ENCODE assay signal across 9 cellular contexts in genomic region chr22:50612715-50613221, GRCh38. TPM values are rescaled to one million over a fixed set of nuclear protein-coding genes. Genes with fewer than 3 reads are reported as not detected.
A peak's percentile ranks its signal among the peaks of the same experiment; 100 is the strongest.
DNase-seq lines count a peak whose midpoint lies in the region; ATAC-seq, FAIRE-seq and TF ChIP-seq lines count a peak whose summit lies in the region.
"Had no signal": no experiment of that assay in that cellular context is flagged by ENCODE, and none has a peak within 500 bp of the region (broad histone marks: within the 10 kb centered on the region; RNA-seq: fewer than 3 reads in every experiment).

No MANE protein-coding gene starts in this region.

- no peak overlapping the region for H3K9ac ChIP-seq in mesenchymal stem cell (ENCODE audit: low read length)

- TF ChIP-seq CTCF in activated CD8-positive, alpha-beta T cell treated with anti-CD3 and anti-CD28 coated beads for 36 hours (IDR thresholded peaks at IDR 0.05), result no peak
- no peak for TF ChIP-seq CTCF in ovary (IDR thresholded peaks at IDR 0.05)
- TF ChIP-seq CTCF in progenitor cell of endocrine pancreas (IDR thresholded peaks at IDR 0.05; ENCODE audit: unreplicated experiment), result no peak

- no peak for TF ChIP-seq POLR2A in ovary (IDR thresholded peaks at IDR 0.05)

- H3K4me1 ChIP-seq in mesenchymal stem cell (ENCODE audit: control insufficient read depth, insufficient read depth, low read depth, low read length), result no peaks in the 10 kb centered on the region
- no peaks in the 10 kb centered on the region for H3K4me1 ChIP-seq in ovary (ENCODE audit: insufficient read depth)

- H4K91ac ChIP-seq in mesenchymal stem cell (ENCODE audit: low read length), result peak overlapping the region; percentile 15

- POLR2A ChIA-PET in activated CD8-positive, alpha-beta T cell treated with anti-CD3 and anti-CD28 coated beads for 36 hours (lab: Charles Lee), result interaction anchor here (0.9 kb wide), 1 partner anchor 87 kb away, joined by 3 read pairs; the partner anchor contains the start of gene SCO2

- H3K27ac ChIP-seq in mesenchymal stem cell (ENCODE audit: low read length, poor library complexity, severe bottlenecking) (no peak overlapping the region), ovary (no peak overlapping the region)
- H3K27ac ChIP-seq: cardiac muscle cell had no signal

- H3K36me3 ChIP-seq in mesenchymal stem cell (ENCODE audit: control insufficient read depth in 1 of 2, insufficient read depth in 2 of 2, low read depth in 1 of 2, low read length in 2 of 2), result peaks cover 0 to 5% of the 10 kb centered on the region in 2 experiments
- no peaks in the 10 kb centered on the region for H3K36me3 ChIP-seq in ovary
- H3K36me3 ChIP-seq: cardiac muscle cell had no signal

- peak; percentile 89 for ATAC-seq in activated CD8-positive, alpha-beta T cell treated with anti-CD3 and anti-CD28 coated beads for 36 hours
- no peak for ATAC-seq in GM18519 (IDR thresholded peaks at IDR 0.05; ENCODE audit: low FRiP score, unreplicated experiment)

- no peak overlapping the region for H3K14ac ChIP-seq in mesenchymal stem cell (ENCODE audit: low read length in 2 of 2)

- no peaks in the 10 kb centered on the region for H3K4me1 Mint-ChIP-seq in activated CD8-positive, alpha-beta T cell treated with anti-CD3 and anti-CD28 coated beads for 36 hours (ENCODE audit: low read depth)
- H3K4me1 Mint-ChIP-seq in progenitor cell of endocrine pancreas (ENCODE audit: low read depth), result no peaks in the 10 kb centered on the region

- TF ChIP-seq EP300 in ovary (IDR thresholded peaks at IDR 0.05), result no peak

- H3K9me3 ChIP-seq in mesenchymal stem cell (ENCODE audit: control insufficient read depth, low read length), result no peaks in the 10 kb centered on the region
- no peaks in the 10 kb centered on the region for H3K9me3 ChIP-seq in ovary

- no peak overlapping the region for H2AFZ ChIP-seq in mesenchymal stem cell (ENCODE audit: low read depth, low read length)

- no peak overlapping the region for H2BK15ac ChIP-seq in mesenchymal stem cell (ENCODE audit: low read depth, poor library complexity, severe bottlenecking)

- no peak overlapping the region for H3K4me2 ChIP-seq in mesenchymal stem cell (ENCODE audit: low read length, poor library complexity, severe bottlenecking)

- no peak overlapping the region for H2BK120ac ChIP-seq in mesenchymal stem cell (ENCODE audit: low read depth, low read length)

- peaks cover 28 to 53% of the 10 kb centered on the region in 2 experiments for H3K27me3 ChIP-seq in mesenchymal stem cell (ENCODE audit: control insufficient read depth in 1 of 2, insufficient read depth in 1 of 2, low read length in 2 of 2)
- H3K27me3 ChIP-seq in ovary, result no peaks in the 10 kb centered on the region

- no peak overlapping the region for H2BK12ac ChIP-seq in mesenchymal stem cell (ENCODE audit: low read length in 2 of 2)

- H2AK5ac ChIP-seq in mesenchymal stem cell (ENCODE audit: low read length, severe bottlenecking), result no peak overlapping the region

- no peaks in the 10 kb centered on the region for H3K79me1 ChIP-seq in mesenchymal stem cell (replicated peaks; ENCODE audit: low read length, poor library complexity, severe bottlenecking)

- no peak overlapping the region for H3K4ac ChIP-seq in mesenchymal stem cell (ENCODE audit: low read depth in 1 of 2, low read length in 2 of 2)

- no peaks in the 10 kb centered on the region for H3K36me3 Mint-ChIP-seq in activated CD8-positive, alpha-beta T cell treated with anti-CD3 and anti-CD28 coated beads for 36 hours (ENCODE audit: low read depth)
- no peaks in the 10 kb centered on the region for H3K36me3 Mint-ChIP-seq in progenitor cell of endocrine pancreas (ENCODE audit: insufficient read depth)

- H3K18ac ChIP-seq in mesenchymal stem cell (ENCODE audit: low read depth in 1 of 2, low read length in 2 of 2), result peak overlapping the region in 1 of 2 experiments; percentile 8

- H3K4me3 ChIP-seq in mesenchymal stem cell (ENCODE audit: insufficient read depth in 1 of 2, low read depth in 1 of 2, low read length in 2 of 2) (no peak overlapping the region), ovary (no peak overlapping the region)
- H3K4me3 ChIP-seq: cardiac muscle cell had no signal

- no peak overlapping the region for H3K23ac ChIP-seq in mesenchymal stem cell (ENCODE audit: low read length in 2 of 2)

- H4K8ac ChIP-seq in mesenchymal stem cell (ENCODE audit: low read length), result no peak overlapping the region

- H3K4me3 Mint-ChIP-seq in activated CD8-positive, alpha-beta T cell treated with anti-CD3 and anti-CD28 coated beads for 36 hours, result no peak overlapping the region
- H3K4me3 Mint-ChIP-seq in progenitor cell of endocrine pancreas (ENCODE audit: low read depth), result no peak overlapping the region

- H3K27ac Mint-ChIP-seq in activated CD8-positive, alpha-beta T cell treated with anti-CD3 and anti-CD28 coated beads for 36 hours, result no peak overlapping the region
- H3K27ac Mint-ChIP-seq in progenitor cell of endocrine pancreas, result no peak overlapping the region

- DNase-seq in COLO668 (lab: John Stamatoyannopoulos, UW; ENCODE audit: unreplicated experiment) (peak; percentile 21), GM19239 (ENCODE audit: insufficient read length, low spot score) (peak; percentile 50), mesenchymal stem cell (no peak), ovary (no peak), progenitor cell of endocrine pancreas (ENCODE audit: low spot score, unreplicated experiment) (no peak)
- DNase-seq in activated CD8-positive, alpha-beta T cell treated with anti-CD3 and anti-CD28 coated beads for 36 hours, result peak; percentile 24
- DNase-seq: NCI-H1694 had no signal

- H3K9me3 Mint-ChIP-seq in activated CD8-positive, alpha-beta T cell treated with anti-CD3 and anti-CD28 coated beads for 36 hours, result no peaks in the 10 kb centered on the region
- H3K9me3 Mint-ChIP-seq in progenitor cell of endocrine pancreas (ENCODE audit: low read depth), result no peaks in the 10 kb centered on the region

- no peak overlapping the region for H2BK5ac ChIP-seq in mesenchymal stem cell (ENCODE audit: low read depth, low read length, poor library complexity, severe bottlenecking)

- peaks cover 14% of the 10 kb centered on the region for H3K27me3 Mint-ChIP-seq in activated CD8-positive, alpha-beta T cell treated with anti-CD3 and anti-CD28 coated beads for 36 hours
- H3K27me3 Mint-ChIP-seq in progenitor cell of endocrine pancreas, result peaks cover 55% of the 10 kb centered on the region

- FAIRE-seq in GM19239 (lab: Jason Lieb, UNC), result no peak

- intact Hi-C loops in activated CD8-positive, alpha-beta T cell treated with anti-CD3 and anti-CD28 coated beads for 36 hours (cut with micrococcal nuclease), result no loop called here
- intact Hi-C loops in ovary (cut with DNase I), result no loop called here

- WGBS in mesenchymal stem cell, result 37% methylated on average over 22 of the region's 22 CpGs
- 20 to 38% (median 21%) methylated on average over 14 to 22 of the region's 22 CpGs for WGBS in ovary, 3 donors

- CTCF ChIA-PET in activated CD8-positive, alpha-beta T cell treated with anti-CD3 and anti-CD28 coated beads for 36 hours (lab: Charles Lee), result interaction anchor here (1.0 to 1.5 kb wide), 2 partner anchors 8 to 87 kb away, joined by 5 to 7 read pairs; partner anchors contain the start of gene SCO2

RNA-seq across cellular contexts. Expression of gene MAPK8IP2, which starts 12.2 kb away (rescaled TPM):
- total RNA-seq in activated CD8-positive, alpha-beta T cell treated with anti-CD3 and anti-CD28 coated beads for 36 hours, result under 1 TPM; 0.11 TPM
- polyA plus RNA-seq in mesenchymal stem cell (2013, experiment 1 of 2), result 0.87 TPM
- polyA plus RNA-seq in mesenchymal stem cell (2013, experiment 2 of 2), result 0.78 TPM
- total RNA-seq in ovary (10 to 100 TPM in 4 of 7 donors, 1 to 10 TPM in 3; 5.0 to 28.4 (median 13.2) TPM), progenitor cell of endocrine pancreas (6.4 and 7.7 TPM in 2 replicates)
- polyA plus RNA-seq in ovary, result 1 to 10 TPM; 1.1 to 6.0 TPM

RNA-seq across cellular contexts. Expression of gene ARSA, which starts 15.2 kb away (rescaled TPM):
- total RNA-seq in activated CD8-positive, alpha-beta T cell treated with anti-CD3 and anti-CD28 coated beads for 36 hours, result 10 to 100 TPM; 11.6 to 11.8 TPM
- polyA plus RNA-seq in mesenchymal stem cell (2013, experiment 1 of 2), result 31.0 TPM
- 30.2 TPM for polyA plus RNA-seq in mesenchymal stem cell (2013, experiment 2 of 2)
- 10 to 100 TPM; 11.9 to 51.6 (median 19.9) TPM for total RNA-seq in ovary
- polyA plus RNA-seq in ovary, result 10 to 100 TPM in 1 of 2 donors, 1 to 10 TPM in 1; 2.1 to 13.1 TPM
- 36.2 and 37.1 TPM in 2 replicates for total RNA-seq in progenitor cell of endocrine pancreas

RNA-seq across cellular contexts. Expression of gene CHKB, which starts 30.1 kb away (rescaled TPM):
- 10 to 100 TPM; 55.6 to 60.3 TPM for total RNA-seq in activated CD8-positive, alpha-beta T cell treated with anti-CD3 and anti-CD28 coated beads for 36 hours
- polyA plus RNA-seq in mesenchymal stem cell (2013, experiment 1 of 2), result 47.1 TPM
- 42.3 TPM for polyA plus RNA-seq in mesenchymal stem cell (2013, experiment 2 of 2)
- total RNA-seq in ovary (10 to 100 TPM; 34.9 to 73.2 (median 48.8) TPM), progenitor cell of endocrine pancreas (124 and 132 TPM in 2 replicates)
- polyA plus RNA-seq in ovary, result 10 to 100 TPM; 42.2 to 44.2 TPM

RNA-seq across cellular contexts. Expression of gene CPT1B, which starts 34.5 kb away (rescaled TPM):
- 10 to 100 TPM; 42.9 to 43.7 TPM for total RNA-seq in activated CD8-positive, alpha-beta T cell treated with anti-CD3 and anti-CD28 coated beads for 36 hours
- 8.8 TPM for polyA plus RNA-seq in mesenchymal stem cell (2013, experiment 1 of 2)
- polyA plus RNA-seq in mesenchymal stem cell (2013, experiment 2 of 2), result 8.1 TPM
- total RNA-seq in ovary (10 to 100 TPM in 1 of 7 donors, 1 to 10 TPM in 6; 3.6 to 10.6 (median 5.2) TPM), progenitor cell of endocrine pancreas (129 and 136 TPM in 2 replicates)
- 1 to 10 TPM; 2.5 to 4.2 TPM for polyA plus RNA-seq in ovary

RNA-seq across cellular contexts. Expression of gene SYCE3, which starts 50.0 kb away (rescaled TPM):
- total RNA-seq in activated CD8-positive, alpha-beta T cell treated with anti-CD3 and anti-CD28 coated beads for 36 hours, result not detected
- 0.37 TPM for polyA plus RNA-seq in mesenchymal stem cell (2013, experiment 1 of 2)
- 0.37 TPM for polyA plus RNA-seq in mesenchymal stem cell (2013, experiment 2 of 2)
- not detected for total RNA-seq in ovary
- not detected for polyA plus RNA-seq in ovary
- not detected in 2 replicates for total RNA-seq in progenitor cell of endocrine pancreas
- total RNA-seq: cardiac muscle cell had no signal
- polyA plus RNA-seq: cardiac muscle cell had no signal

Comparison
In these comparisons a context has a peak if more than half of its experiments do, and no peak if none do; other contexts are left out.
1. DNase-seq: peak in COLO668 (single experiment), GM19239 (single experiment) and activated CD8-positive, alpha-beta T cell treated with anti-CD3 and anti-CD28 coated beads for 36 hours (single experiment); none in mesenchymal stem cell (single experiment), ovary (0 of 5) and progenitor cell of endocrine pancreas (single experiment).